Comparison of ENCODE assay signal across 9 cellular contexts in genomic region chr11:57458060-57458409, GRCh38. TPM values are rescaled to one million over a fixed set of nuclear protein-coding genes. Genes with fewer than 3 reads are reported as not detected.
DNase-seq lines count a peak whose midpoint lies in the region; ATAC-seq and TF ChIP-seq lines count a peak whose summit lies in the region.
"Had no signal": no experiment of that assay in that cellular context is flagged by ENCODE, and none has a peak within 500 bp of the region (broad histone marks: within the 10 kb centered on the region; RNA-seq: fewer than 3 reads in every experiment).

No MANE protein-coding gene starts in this region.

- ATAC-seq in gastroesophageal sphincter (peak; percentile 2), HG02571 (IDR thresholded peaks at IDR 0.05; ENCODE audit: unreplicated experiment) (no peak), GM21447 (IDR thresholded peaks at IDR 0.05; ENCODE audit: unreplicated experiment) (no peak)
- peak; percentile 23 for ATAC-seq in stimulated activated effector memory CD8-positive, alpha-beta T cell treated with anti-CD3 and anti-CD28 coated beads, Interleukin-12 subunit alpha, Interleukin-12 subunit beta, amount 100 ng/mL, for 72 hours

- peaks cover 6% of the 10 kb centered on the region for H3K36me3 Mint-ChIP-seq in stimulated activated effector memory CD8-positive, alpha-beta T cell treated with anti-CD3 and anti-CD28 coated beads, Interleukin-12 subunit alpha, Interleukin-12 subunit beta, amount 100 ng/mL, for 72 hours

- H3K27ac Mint-ChIP-seq in stimulated activated effector memory CD8-positive, alpha-beta T cell treated with anti-CD3 and anti-CD28 coated beads, Interleukin-12 subunit alpha, Interleukin-12 subunit beta, amount 100 ng/mL, for 72 hours = no peak overlapping the region

- peak overlapping the region in 1 of 4 donors; percentile 15 for H3K27ac ChIP-seq in gastroesophageal sphincter
- H3K27ac ChIP-seq: neutrophil had no signal

- peaks cover 19% of the 10 kb centered on the region for H3K4me1 ChIP-seq in NT2/D1 (ENCODE audit: insufficient read depth, insufficient read length)
- peaks cover 0 to 46% (median 27%) of the 10 kb centered on the region in 3 donors for H3K4me1 ChIP-seq in gastroesophageal sphincter

- no peaks in the 10 kb centered on the region for H3K36me3 ChIP-seq in NT2/D1 (ENCODE audit: insufficient read depth, insufficient read length, low read length)
- H3K36me3 ChIP-seq in gastroesophageal sphincter = no peaks in the 10 kb centered on the region
- H3K36me3 ChIP-seq: neutrophil had no signal

- H3K27me3 ChIP-seq in NT2/D1 (ENCODE audit: insufficient read depth, insufficient read length) (peaks cover 59% of the 10 kb centered on the region), gastroesophageal sphincter (peaks cover 75% of the 10 kb centered on the region)

- H3K4me1 Mint-ChIP-seq in stimulated activated effector memory CD8-positive, alpha-beta T cell treated with anti-CD3 and anti-CD28 coated beads, Interleukin-12 subunit alpha, Interleukin-12 subunit beta, amount 100 ng/mL, for 72 hours = peaks cover 41% of the 10 kb centered on the region

- no peak overlapping the region for H3K9ac ChIP-seq in NT2/D1 (ENCODE audit: insufficient read length, low read depth)

- WGBS in gastroesophageal sphincter (ENCODE audit: low coverage in 1 of 2), 2 donors = 0% methylated on average over 2 of the region's 16 CpGs; no CpG with 5 or more reads in 1 of the 2 donors

- H3K4me3 Mint-ChIP-seq in stimulated activated effector memory CD8-positive, alpha-beta T cell treated with anti-CD3 and anti-CD28 coated beads, Interleukin-12 subunit alpha, Interleukin-12 subunit beta, amount 100 ng/mL, for 72 hours = peak overlapping the region; percentile 81

- H3K9me3 ChIP-seq in NT2/D1 (ENCODE audit: insufficient read depth, low read length) = no peaks in the 10 kb centered on the region
- no peaks in the 10 kb centered on the region for H3K9me3 ChIP-seq in gastroesophageal sphincter
- H3K9me3 ChIP-seq: neutrophil had no signal

- H3K9me3 Mint-ChIP-seq in stimulated activated effector memory CD8-positive, alpha-beta T cell treated with anti-CD3 and anti-CD28 coated beads, Interleukin-12 subunit alpha, Interleukin-12 subunit beta, amount 100 ng/mL, for 72 hours = no peaks in the 10 kb centered on the region

- no peak for TF ChIP-seq CTCF in gastroesophageal sphincter (IDR thresholded peaks at IDR 0.05)

- no peak for TF ChIP-seq EP300 in gastroesophageal sphincter (IDR thresholded peaks at IDR 0.05)

- no peak for TF ChIP-seq POLR2A in gastroesophageal sphincter (IDR thresholded peaks at IDR 0.05)

- DNase-seq in NCI-H510A treated with DMSO at 0.1 percent for 48 hours (lab: John Stamatoyannopoulos, UW) (peak; percentile 10), NCI-H510A (lab: John Stamatoyannopoulos, UW) (no peak), NT2/D1 (ENCODE audit: low read depth, low spot score) (no peak), NCI-H226 (no peak)
- DNase-seq in stimulated activated effector memory CD8-positive, alpha-beta T cell treated with anti-CD3 and anti-CD28 coated beads, Interleukin-12 subunit alpha, Interleukin-12 subunit beta, amount 100 ng/mL, for 72 hours (ENCODE audit: low spot score in 2 of 2) = no peak

- peak overlapping the region; percentile 9 for H3K4me3 ChIP-seq in NT2/D1 (ENCODE audit: insufficient read length, low read depth)
- peak overlapping the region; percentile 4 to 52 for H3K4me3 ChIP-seq in gastroesophageal sphincter

RNA-seq across cellular contexts. Expression of gene RTN4RL2, which starts 2.3 kb away (rescaled TPM):
- total RNA-seq in gastroesophageal sphincter = 1 to 10 TPM in 1 of 4 donors, under 1 TPM in 2, not detected in 1; 0.12 to 2.3 (median 0.27) TPM

RNA-seq across cellular contexts. Expression of gene SLC43A3, which starts 31.1 kb away (rescaled TPM):
- 10 to 100 TPM; 40.9 to 75.9 (median 60.0) TPM for total RNA-seq in gastroesophageal sphincter

RNA-seq across cellular contexts. Expression of gene SLC43A1, which starts 57.5 kb away (rescaled TPM):
- 10 to 100 TPM; 14.8 to 36.6 (median 19.7) TPM for total RNA-seq in gastroesophageal sphincter

Comparison
In these comparisons a context has a peak if more than half of its experiments do, and no peak if none do; other contexts are left out.
1. ATAC-seq: peak in gastroesophageal sphincter (single experiment) and stimulated activated effector memory CD8-positive, alpha-beta T cell treated with anti-CD3 and anti-CD28 coated beads, Interleukin-12 subunit alpha, Interleukin-12 subunit beta, amount 100 ng/mL, for 72 hours (single experiment); none in HG02571 (single experiment) and GM21447 (single experiment).